In the genomic region with DNA sequence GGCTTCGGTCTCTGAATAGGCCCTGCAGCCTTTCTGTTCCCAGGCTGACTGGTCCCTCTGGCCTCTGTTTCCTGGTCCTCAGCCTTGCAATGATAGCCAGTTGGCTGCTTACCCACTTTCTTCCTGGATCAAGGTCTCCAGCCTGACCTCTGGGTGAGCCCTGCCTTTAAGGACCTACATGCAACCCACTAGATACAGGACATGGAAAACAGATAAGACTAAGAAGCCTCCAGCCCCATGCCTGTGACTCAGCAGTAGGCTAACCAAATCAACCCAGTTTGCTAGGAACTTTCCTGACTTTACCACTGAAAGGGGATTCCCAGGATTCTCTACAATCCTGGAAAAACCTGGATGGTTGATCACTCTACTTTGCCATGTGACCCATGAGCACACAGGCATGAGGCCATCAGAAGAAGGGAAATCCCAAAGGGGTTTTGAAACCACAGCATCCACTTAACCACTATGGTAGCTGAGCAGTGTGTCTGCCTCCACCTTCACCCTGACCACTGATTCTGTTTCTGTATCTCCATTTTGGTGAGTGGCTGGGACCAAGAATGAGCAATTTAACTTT, we compare ENCODE assay signal across 11 cellular contexts.
DNase-seq lines count a peak whose midpoint lies in the region; ATAC-seq, FAIRE-seq and TF ChIP-seq lines count a peak whose summit lies in the region.
"Had no signal": no experiment of that assay in that cellular context is flagged by ENCODE, and none has a peak within 500 bp of the region (broad histone marks: within the 10 kb centered on the region; RNA-seq: fewer than 3 reads in every experiment).

No MANE protein-coding gene starts in this region.

- BruUV-seq in HepG2 (replicated peaks; lab: Mats Ljungman, UMichigan) = no TSS peak

- CTCF ChIA-PET in HepG2 (lab: Yijun Ruan, JAX; ENCODE audit: low intra/inter-chr PET ratio, low total read pairs) = no interaction called here

- intact Hi-C loops in HepG2 (cut with micrococcal nuclease; ENCODE audit: unreplicated experiment) = no loop called here
- intact Hi-C loops in left ventricle myocardium inferior (cut with micrococcal nuclease) = loop anchor here (10.0 kb wide), 1 partner anchor 137 kb away; no protein-coding TSS in a partner anchor

- H4K20me1 ChIP-seq in HepG2 (ENCODE audit: insufficient read depth, low read length) = no peaks in the 10 kb centered on the region

- H3K27ac ChIP-seq in liver (ENCODE audit: low read depth in 1 of 2, low read length in 2 of 2) = no peak overlapping the region
- no peak overlapping the region for H3K27ac ChIP-seq in HepG2 (ENCODE audit: extremely low read length, insufficient read depth, low read length)
- H3K27ac ChIP-seq in left ventricle myocardium inferior (replicated peaks) = peak overlapping the region; percentile 14
- H3K27ac ChIP-seq: SJSA1 had no signal

- H3K27me3 ChIP-seq in liver (ENCODE audit: control insufficient read depth in 4 of 4, insufficient read depth in 4 of 4, low read length in 3 of 4) (no peaks in the 10 kb centered on the region), HepG2 (ENCODE audit: control insufficient read depth in 1 of 2, insufficient read depth in 2 of 2, low read length in 2 of 2) (peaks cover 0 to 3% of the 10 kb centered on the region in 2 experiments; a peak in 1 of 5 replicates), left ventricle myocardium inferior (ENCODE audit: low read depth) (no peaks in the 10 kb centered on the region)
- H3K27me3 ChIP-seq: SJSA1 had no signal

- H3K79me2 ChIP-seq in HepG2 (ENCODE audit: insufficient read depth, low read length) = no peaks in the 10 kb centered on the region

- no peak for FAIRE-seq in HepG2 (lab: Jason Lieb, UNC)
- FAIRE-seq: kidney had no signal

- TF ChIP-seq RAD21 in liver (IDR thresholded peaks at IDR 0.05) (no peak), HepG2 (CRISPR knock-in tag; IDR thresholded peaks at IDR 0.05) (no peak)

- in situ Hi-C loops in HepG2 (cut with HindIII; ENCODE audit: extremely low pct_ligation_motif_present, low pct_unique_long_range_greater_than_20kb) = no loop called here

- 89% methylated on average over 1 of the region's 1 CpG for WGBS in liver
- 0% methylated on average over 1 of the region's 1 CpG for WGBS in HepG2 (ENCODE audit: low lambda C conversion rate)

- H3K4me2 ChIP-seq in HepG2 (ENCODE audit: low read depth, low read length) = no peak overlapping the region

- H3K36me3 ChIP-seq in liver (ENCODE audit: control insufficient read depth in 4 of 4, insufficient read depth in 3 of 4, low read depth in 1 of 4, low read length in 3 of 4) (no peaks in the 10 kb centered on the region), HepG2 (replicated peaks in 1 of 2; ENCODE audit: control insufficient read depth in 1 of 2, insufficient read depth in 2 of 2, low read length in 2 of 2) (no peaks in the 10 kb centered on the region), left ventricle myocardium inferior (no peaks in the 10 kb centered on the region)
- H3K36me3 ChIP-seq: SJSA1 had no signal

- no peak for TF ChIP-seq POLR2A in HepG2 (IDR thresholded peaks at IDR 0.05; ENCODE audit: insufficient read depth in 1 of 2, low read depth in 2 of 2, low read length in 2 of 2)

- no peak overlapping the region for H2AFZ ChIP-seq in HepG2 (ENCODE audit: low read length)

- H3K4me3 ChIP-seq in liver (ENCODE audit: low read depth in 1 of 3, low read length in 3 of 3) = no peak overlapping the region
- no peak overlapping the region for H3K4me3 ChIP-seq in HepG2 (replicated peaks in 1 of 3; ENCODE audit: insufficient read depth in 1 of 3, low read depth in 2 of 3, low read length in 3 of 3)
- no peak overlapping the region for H3K4me3 ChIP-seq in left ventricle myocardium inferior
- H3K4me3 ChIP-seq: SJSA1 had no signal

- H3K9me3 ChIP-seq in liver (ENCODE audit: control insufficient read depth in 4 of 4, low read length in 3 of 4) (no peaks in the 10 kb centered on the region), HepG2 (ENCODE audit: low read length) (no peaks in the 10 kb centered on the region), left ventricle myocardium inferior (replicated peaks) (no peaks in the 10 kb centered on the region)
- H3K9me3 ChIP-seq: SJSA1 had no signal

- H3K4me1 ChIP-seq in liver (ENCODE audit: control insufficient read depth in 4 of 4, insufficient read depth in 4 of 4, low read length in 3 of 4) (peaks cover 0 to 3% (median 1%) of the 10 kb centered on the region in 4 donors), HepG2 (ENCODE audit: insufficient read depth, low read length) (no peaks in the 10 kb centered on the region), left ventricle myocardium inferior (peaks cover 50% of the 10 kb centered on the region)

- TF ChIP-seq EP300 in HepG2 (IDR thresholded peaks at IDR 0.05; ENCODE audit: low read depth in 2 of 2, low read length in 2 of 2) (no peak), HepG2 (CRISPR knock-in tag; IDR thresholded peaks at IDR 0.05; ENCODE audit: borderline replicate concordance) (no peak)

- no peak for DNase-seq in HepG2 (ENCODE audit: low spot score)
- DNase-seq in T1000 (lab: John Stamatoyannopoulos, UW) = peak; percentile 28
- no peak for DNase-seq in left ventricle myocardium inferior
- DNase-seq in activated effector memory CD4-positive, alpha-beta T cell treated with anti-CD3 and anti-CD28 coated beads, Interleukin-2, amount 50 U/mL, for 16 hours = no peak
- no peak for DNase-seq in NCI-H82 (lab: John Stamatoyannopoulos, UW)
- no peak for DNase-seq in NCI-H446 (lab: John Stamatoyannopoulos, UW)
- DNase-seq in DMS153 (lab: John Stamatoyannopoulos, UW) = no peak
- DNase-seq: AML-193, kidney had no signal

- ATAC-seq in HepG2 = no peak

- POLR2A ChIA-PET in HepG2 (lab: Yijun Ruan, JAX) = no interaction called here

- TF ChIP-seq CTCF in liver (IDR thresholded peaks at IDR 0.05; ENCODE audit: low read depth, low read length, missing input control) = no peak
- TF ChIP-seq CTCF in HepG2 (CRISPR knock-in tag; IDR thresholded peaks at IDR 0.05) = no peak
- TF ChIP-seq CTCF in left ventricle myocardium inferior (IDR thresholded peaks at IDR 0.05; ENCODE audit: borderline replicate concordance) = no peak

- no peak overlapping the region for H3K9ac ChIP-seq in liver (ENCODE audit: low read depth in 1 of 2, low read length in 2 of 2)
- H3K9ac ChIP-seq in HepG2 (ENCODE audit: insufficient read depth, low read depth, low read length) = no peak overlapping the region

TF ChIP-seq in liver, 16 proteins besides CTCF, POLR2A, EP300 and RAD21 (continues in another document):
- TF ChIP-seq RXRA (IDR thresholded peaks at IDR 0.05) (peak in 1 of 2 donors; percentile 15), SP1 (IDR thresholded peaks at IDR 0.05) (peak; percentile 17), TAF1 (conservative IDR thresholded peaks at IDR 0.05) (no peak), JUND (IDR thresholded peaks at IDR 0.05) (no peak)
- TF ChIP-seq, protein P1, sequence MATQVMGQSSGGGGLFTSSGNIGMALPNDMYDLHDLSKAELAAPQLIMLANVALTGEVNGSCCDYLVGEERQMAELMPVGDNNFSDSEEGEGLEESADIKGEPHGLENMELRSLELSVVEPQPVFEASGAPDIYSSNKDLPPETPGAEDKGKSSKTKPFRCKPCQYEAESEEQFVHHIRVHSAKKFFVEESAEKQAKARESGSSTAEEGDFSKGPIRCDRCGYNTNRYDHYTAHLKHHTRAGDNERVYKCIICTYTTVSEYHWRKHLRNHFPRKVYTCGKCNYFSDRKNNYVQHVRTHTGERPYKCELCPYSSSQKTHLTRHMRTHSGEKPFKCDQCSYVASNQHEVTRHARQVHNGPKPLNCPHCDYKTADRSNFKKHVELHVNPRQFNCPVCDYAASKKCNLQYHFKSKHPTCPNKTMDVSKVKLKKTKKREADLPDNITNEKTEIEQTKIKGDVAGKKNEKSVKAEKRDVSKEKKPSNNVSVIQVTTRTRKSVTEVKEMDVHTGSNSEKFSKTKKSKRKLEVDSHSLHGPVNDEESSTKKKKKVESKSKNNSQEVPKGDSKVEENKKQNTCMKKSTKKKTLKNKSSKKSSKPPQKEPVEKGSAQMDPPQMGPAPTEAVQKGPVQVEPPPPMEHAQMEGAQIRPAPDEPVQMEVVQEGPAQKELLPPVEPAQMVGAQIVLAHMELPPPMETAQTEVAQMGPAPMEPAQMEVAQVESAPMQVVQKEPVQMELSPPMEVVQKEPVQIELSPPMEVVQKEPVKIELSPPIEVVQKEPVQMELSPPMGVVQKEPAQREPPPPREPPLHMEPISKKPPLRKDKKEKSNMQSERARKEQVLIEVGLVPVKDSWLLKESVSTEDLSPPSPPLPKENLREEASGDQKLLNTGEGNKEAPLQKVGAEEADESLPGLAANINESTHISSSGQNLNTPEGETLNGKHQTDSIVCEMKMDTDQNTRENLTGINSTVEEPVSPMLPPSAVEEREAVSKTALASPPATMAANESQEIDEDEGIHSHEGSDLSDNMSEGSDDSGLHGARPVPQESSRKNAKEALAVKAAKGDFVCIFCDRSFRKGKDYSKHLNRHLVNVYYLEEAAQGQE (IDR thresholded peaks at IDR 0.05) = no peak

TF ChIP-seq in HepG2, 621 proteins besides CTCF, POLR2A, EP300 and RAD21 (continues in another document):
- no peak for TF ChIP-seq ZSCAN21 (CRISPR knock-in tag; IDR thresholded peaks at IDR 0.05; ENCODE audit: borderline replicate concordance)
- no peak for TF ChIP-seq KDM5B (CRISPR knock-in tag; IDR thresholded peaks at IDR 0.05; ENCODE audit: borderline replicate concordance)
- TF ChIP-seq ZSCAN30 (CRISPR knock-in tag; IDR thresholded peaks at IDR 0.05) = no peak
- no peak for TF ChIP-seq NFRKB (IDR thresholded peaks at IDR 0.05)
- TF ChIP-seq ZNF234 (CRISPR knock-in tag; conservative IDR thresholded peaks at IDR 0.05) = no peak
- no peak for TF ChIP-seq ATF7 (IDR thresholded peaks at IDR 0.05)
- TF ChIP-seq ATF7 (CRISPR knock-in tag; IDR thresholded peaks at IDR 0.05) = no peak
